Comparison of ENCODE assay signal across 14 cellular contexts in the genomic region with DNA sequence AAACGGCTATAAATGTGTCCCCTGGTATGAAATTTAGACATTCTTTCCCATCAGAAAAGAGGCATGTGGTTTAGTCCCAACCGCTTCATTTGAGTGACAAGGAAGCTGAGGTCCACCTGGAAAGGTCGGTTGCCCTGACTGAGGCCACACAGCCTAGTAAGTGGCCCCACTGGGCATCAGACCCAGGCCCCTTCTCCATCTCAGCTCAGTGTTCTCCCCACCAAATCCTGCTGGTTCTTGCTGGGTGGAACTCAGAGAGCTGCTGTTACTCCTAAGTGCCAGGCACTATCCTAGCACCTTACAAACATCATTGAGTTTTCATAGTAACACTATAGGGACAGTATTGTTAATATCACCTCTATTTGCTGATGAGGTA.
DNase-seq lines count a peak whose midpoint lies in the region; ATAC-seq and TF ChIP-seq lines count a peak whose summit lies in the region.
"Had no signal": no experiment of that assay in that cellular context is flagged by ENCODE, and none has a peak within 500 bp of the region (broad histone marks: within the 10 kb centered on the region; RNA-seq: fewer than 3 reads in every experiment).

No MANE protein-coding gene starts in this region.

- no peaks in the 10 kb centered on the region for H3K9me3 ChIP-seq in stomach
- H3K9me3 ChIP-seq: HAP-1 had no signal

- intact Hi-C loops in left colon (cut with DNase I, micrococcal nuclease) = no loop called here
- intact Hi-C loops in stomach (cut with DNase I; ENCODE audit: low total_unique reads) = no loop called here

- WGBS in stomach, 5 donors = 23 to 61% (median 32%) methylated on average over 3 of the region's 3 CpGs

- no peak for DNase-seq in activated naive CD8-positive, alpha-beta T cell treated with anti-CD3 and anti-CD28 coated beads, Interleukin-2, amount 10 ng/mL, durations not matched to agents 7 days and 5 days
- DNase-seq in activated naive CD8-positive, alpha-beta T cell treated with anti-CD3 and anti-CD28 coated beads for 36 hours = no peak
- no peak for DNase-seq in left colon
- no peak for DNase-seq in stomach
- DNase-seq in HCEC 1CT = no peak
- DNase-seq in nucleus accumbens (lab: John Stamatoyannopoulos, UW) = no peak
- DNase-seq: GDM1, NCI-H1048 had no signal

- no peak for TF ChIP-seq POLR2A in stomach (IDR thresholded peaks at IDR 0.05)

- peak overlapping the region; percentile 74 to 84 (median 81) for H3K27ac ChIP-seq in stomach
- H3K27ac ChIP-seq: epithelial cell of prostate had no signal

- peak overlapping the region; percentile 71 for H3K27ac Mint-ChIP-seq in activated naive CD8-positive, alpha-beta T cell treated with anti-CD3 and anti-CD28 coated beads, Interleukin-2, amount 10 ng/mL, durations not matched to agents 7 days and 5 days
- H3K27ac Mint-ChIP-seq in activated naive CD8-positive, alpha-beta T cell treated with anti-CD3 and anti-CD28 coated beads for 36 hours = no peak overlapping the region
- H3K27ac Mint-ChIP-seq in activated T-helper 17 cell treated with anti-CD3 and anti-CD28 coated beads, Interleukin-2, amount 50 U/mL, for 72 hours = peak overlapping the region; percentile 23
- H3K27ac Mint-ChIP-seq: mesothelial cell of epicardium had no signal

- H3K36me3 Mint-ChIP-seq in activated naive CD8-positive, alpha-beta T cell treated with anti-CD3 and anti-CD28 coated beads, Interleukin-2, amount 10 ng/mL, durations not matched to agents 7 days and 5 days = peaks cover 20% of the 10 kb centered on the region
- H3K36me3 Mint-ChIP-seq in activated naive CD8-positive, alpha-beta T cell treated with anti-CD3 and anti-CD28 coated beads for 36 hours = peaks cover 7% of the 10 kb centered on the region
- H3K36me3 Mint-ChIP-seq in activated T-helper 17 cell treated with anti-CD3 and anti-CD28 coated beads, Interleukin-2, amount 50 U/mL, for 72 hours (ENCODE audit: low read depth) = no peaks in the 10 kb centered on the region

- no peaks in the 10 kb centered on the region for H3K27me3 Mint-ChIP-seq in activated naive CD8-positive, alpha-beta T cell treated with anti-CD3 and anti-CD28 coated beads, Interleukin-2, amount 10 ng/mL, durations not matched to agents 7 days and 5 days
- H3K27me3 Mint-ChIP-seq in activated naive CD8-positive, alpha-beta T cell treated with anti-CD3 and anti-CD28 coated beads for 36 hours = no peaks in the 10 kb centered on the region
- H3K27me3 Mint-ChIP-seq in activated T-helper 17 cell treated with anti-CD3 and anti-CD28 coated beads, Interleukin-2, amount 50 U/mL, for 72 hours = no peaks in the 10 kb centered on the region
- H3K27me3 Mint-ChIP-seq: IgD-negative memory B cell had no signal

- H3K4me1 ChIP-seq in stomach = peaks cover 65 to 89% (median 84%) of the 10 kb centered on the region in 4 donors
- H3K4me1 ChIP-seq: HAP-1 had no signal

- H3K27me3 ChIP-seq in stomach = no peaks in the 10 kb centered on the region

- peaks cover 0 to 10% (median 0%) of the 10 kb centered on the region in 4 donors for H3K36me3 ChIP-seq in stomach
- H3K36me3 ChIP-seq: HAP-1 had no signal

- peaks cover 78% of the 10 kb centered on the region for H3K4me1 Mint-ChIP-seq in activated naive CD8-positive, alpha-beta T cell treated with anti-CD3 and anti-CD28 coated beads, Interleukin-2, amount 10 ng/mL, durations not matched to agents 7 days and 5 days
- peaks cover 52% of the 10 kb centered on the region for H3K4me1 Mint-ChIP-seq in activated naive CD8-positive, alpha-beta T cell treated with anti-CD3 and anti-CD28 coated beads for 36 hours
- peaks cover 38% of the 10 kb centered on the region for H3K4me1 Mint-ChIP-seq in activated T-helper 17 cell treated with anti-CD3 and anti-CD28 coated beads, Interleukin-2, amount 50 U/mL, for 72 hours

- H3K4me3 Mint-ChIP-seq in activated naive CD8-positive, alpha-beta T cell treated with anti-CD3 and anti-CD28 coated beads, Interleukin-2, amount 10 ng/mL, durations not matched to agents 7 days and 5 days = peak overlapping the region; percentile 11
- H3K4me3 Mint-ChIP-seq in activated naive CD8-positive, alpha-beta T cell treated with anti-CD3 and anti-CD28 coated beads for 36 hours = no peak overlapping the region
- H3K4me3 Mint-ChIP-seq in activated T-helper 17 cell treated with anti-CD3 and anti-CD28 coated beads, Interleukin-2, amount 50 U/mL, for 72 hours = peak overlapping the region; percentile 24
- H3K4me3 Mint-ChIP-seq: mesothelial cell of epicardium had no signal

- POLR2A ChIA-PET in activated naive CD8-positive, alpha-beta T cell treated with anti-CD3 and anti-CD28 coated beads, Interleukin-2, amount 10 ng/mL, durations not matched to agents 7 days and 5 days (lab: Charles Lee) = interaction anchor here (0.7 to 4.1 kb wide), 6 partner anchors 14 to 152 kb away, joined by 3 to 42 read pairs (median 5); partner anchors contain the start of gene SOCS1

- no peak for TF ChIP-seq EP300 in stomach (IDR thresholded peaks at IDR 0.05)

- peak in 2 of 7 experiments; percentile 1 to 5 for TF ChIP-seq CTCF in stomach (IDR thresholded peaks at IDR 0.05)

- no peak overlapping the region for H3K4me3 ChIP-seq in stomach
- H3K4me3 ChIP-seq: HAP-1 had no signal

- ATAC-seq in activated naive CD8-positive, alpha-beta T cell treated with anti-CD3 and anti-CD28 coated beads, Interleukin-2, amount 10 ng/mL, durations not matched to agents 7 days and 5 days (ENCODE audit: low read depth) = no peak
- ATAC-seq in activated T-helper 17 cell treated with anti-CD3 and anti-CD28 coated beads, Interleukin-2, amount 50 U/mL, for 72 hours (replicated peaks) = no peak
- ATAC-seq in left colon (peak; percentile 9), HG03378 (IDR thresholded peaks at IDR 0.05; ENCODE audit: unreplicated experiment) (no peak)

- H3K9me3 Mint-ChIP-seq in activated naive CD8-positive, alpha-beta T cell treated with anti-CD3 and anti-CD28 coated beads, Interleukin-2, amount 10 ng/mL, durations not matched to agents 7 days and 5 days = no peaks in the 10 kb centered on the region
- no peaks in the 10 kb centered on the region for H3K9me3 Mint-ChIP-seq in activated naive CD8-positive, alpha-beta T cell treated with anti-CD3 and anti-CD28 coated beads for 36 hours
- H3K9me3 Mint-ChIP-seq in activated T-helper 17 cell treated with anti-CD3 and anti-CD28 coated beads, Interleukin-2, amount 50 U/mL, for 72 hours = no peaks in the 10 kb centered on the region
- H3K9me3 Mint-ChIP-seq: IgD-negative memory B cell, mesothelial cell of epicardium had no signal
